Comparison of ENCODE assay signal across 8 cellular contexts in the genomic region with DNA sequence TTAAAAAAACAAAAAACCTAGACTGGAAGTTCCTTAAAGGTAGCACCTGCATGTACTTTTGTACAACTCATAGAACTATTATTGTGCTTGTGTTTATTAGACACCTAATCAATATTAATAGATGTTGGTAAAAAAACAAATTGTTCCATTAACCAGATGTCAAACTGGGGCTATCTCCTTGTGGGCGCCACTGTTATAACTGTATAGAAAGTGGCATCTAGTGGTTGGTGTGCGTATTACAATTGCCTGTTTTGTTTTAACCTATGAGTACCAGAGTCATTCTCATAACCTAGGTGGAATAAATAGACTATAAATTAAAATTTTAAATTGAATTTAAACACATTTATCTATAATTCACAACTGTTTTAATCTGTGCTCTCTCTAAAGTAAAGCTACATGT.
A peak's percentile ranks its signal among the peaks of the same experiment; 100 is the strongest.
DNase-seq lines count a peak whose midpoint lies in the region; ATAC-seq and TF ChIP-seq lines count a peak whose summit lies in the region.

No MANE protein-coding gene starts in this region.

- peak; percentile 48 for TF ChIP-seq CTCF in AG04449 (IDR thresholded peaks at IDR 0.05; ENCODE audit: insufficient read depth, low read length, missing control alignments)
- TF ChIP-seq CTCF in GM13976 (IDR thresholded peaks at IDR 0.05; ENCODE audit: borderline replicate concordance, control extremely low read depth, extremely low read depth, insufficient read depth, missing control alignments) = peak; percentile 46

- CTCF ChIA-PET in AG04449 (lab: Yijun Ruan, JAX) = interaction anchor here (0.7 to 6.6 kb wide), 10 partner anchors 20 to 371 kb away, joined by 3 to 71 read pairs (median 4); no protein-coding TSS in a partner anchor

- POLR2A ChIA-PET in AG04449 (lab: Yijun Ruan, JAX) = no interaction called here

- DNase-seq in AG04449 (ENCODE audit: low read depth, low spot score) (no peak), GM13976 (ENCODE audit: low spot score) (peak; percentile 15), NCI-H146 (lab: John Stamatoyannopoulos, UW) (peak; percentile 39), amniotic stem cell (lab: John Stamatoyannopoulos, UW) (peak; percentile 0), left lobe of liver (ENCODE audit: low spot score) (no peak)
- DNase-seq in stimulated activated CD4-positive, alpha-beta T cell treated with anti-CD3 and anti-CD28 coated beads, Interleukin-2, amount 100 ng/mL, for 24 hours = no peak

- ATAC-seq in HG02798 (IDR thresholded peaks at IDR 0.05; ENCODE audit: poor library complexity, unreplicated experiment) (peak; percentile 83), left lobe of liver (peak; percentile 81), GM19397 (IDR thresholded peaks at IDR 0.05; ENCODE audit: unreplicated experiment) (no peak)

- in situ Hi-C loops in GM13976 (cut with MboI; ENCODE audit: low sequenced_read_pairs, unreplicated experiment) = no loop called here

- no peak overlapping the region for H3K4me3 ChIP-seq in AG04449 (ENCODE audit: low read depth, low read length)

Comparison
In these comparisons a context has a peak if more than half of its experiments do, and no peak if none do; other contexts are left out.
1. DNase-seq: peak in GM13976 (single experiment), NCI-H146 (single experiment) and amniotic stem cell (single experiment); none in AG04449 (single experiment), left lobe of liver (single experiment) and stimulated activated CD4-positive, alpha-beta T cell treated with anti-CD3 and anti-CD28 coated beads, Interleukin-2, amount 100 ng/mL, for 24 hours (0 of 2).